In genomic region chr3:114155370-114155821, GRCh38 we compare ENCODE assay signal across 8 cellular contexts. TPM values are rescaled to one million over a fixed set of nuclear protein-coding genes. Genes with fewer than 3 reads are reported as not detected.
A peak's percentile ranks its signal among the peaks of the same experiment; 100 is the strongest.
DNase-seq lines count a peak whose midpoint lies in the region; ATAC-seq and TF ChIP-seq lines count a peak whose summit lies in the region.

No MANE protein-coding gene starts in this region.

- DNase-seq in HCT116 (ENCODE audit: low read depth, low spot score) (peak; percentile 34), SK-MEL-5 (ENCODE audit: low read depth, low spot score) (peak; percentile 77), erythroblast (lab: John Stamatoyannopoulos, UW) (peak; percentile 44 to 63), spleen (no peak), T-helper 17 cell (no peak), uterus (no peak)

- CTCF ChIA-PET in HCT116 (lab: Charles Lee), result interaction anchor here (0.6 to 2.4 kb wide), 9 partner anchors 11 to 419 kb away, joined by 4 to 12 read pairs (median 5); no protein-coding TSS in a partner anchor

- peak; percentile 50 for TF ChIP-seq RAD21 in HCT116 (IDR thresholded peaks at IDR 0.05; ENCODE audit: low read depth)

- in situ Hi-C loops in SK-MEL-5 (cut with HindIII; ENCODE audit: low pct_unique_long_range_greater_than_20kb, low sequenced_read_pairs), result no loop called here

- no peaks in the 10 kb centered on the region for H3K9me3 ChIP-seq in HCT116 (ENCODE audit: control insufficient read depth in 1 of 2, insufficient read depth in 1 of 2, low read depth in 1 of 2, low read length in 2 of 2)
- no peaks in the 10 kb centered on the region for H3K9me3 ChIP-seq in spleen
- H3K9me3 ChIP-seq in T-helper 17 cell (ENCODE audit: control insufficient read depth, low read length, poor library complexity, severe bottlenecking), result no peaks in the 10 kb centered on the region
- no peaks in the 10 kb centered on the region for H3K9me3 ChIP-seq in uterus

- no peak overlapping the region for H3K4me2 ChIP-seq in HCT116 (ENCODE audit: low read length)

- H3K27ac ChIP-seq in C4-2B, result no peak overlapping the region
- H3K27ac ChIP-seq in HCT116 (ENCODE audit: low read depth, low read length), result no peak overlapping the region
- no peak overlapping the region for H3K27ac ChIP-seq in spleen
- H3K27ac ChIP-seq in uterus, result no peak overlapping the region

- H3K27me3 ChIP-seq in HCT116 (ENCODE audit: insufficient read depth, low read length), result no peaks in the 10 kb centered on the region
- no peaks in the 10 kb centered on the region for H3K27me3 ChIP-seq in spleen (replicated peaks in 1 of 7)
- no peaks in the 10 kb centered on the region for H3K27me3 ChIP-seq in uterus

- no TSS peak for BruUV-seq in HCT116 (replicated peaks; lab: Mats Ljungman, UMichigan)

- H3K27ac Mint-ChIP-seq in T-helper 17 cell, result no peak overlapping the region

- H3K4me1 Mint-ChIP-seq in T-helper 17 cell, result peaks cover 12% of the 10 kb centered on the region

- H3K9me2 ChIP-seq in HCT116 (ENCODE audit: insufficient read depth), result no peaks in the 10 kb centered on the region

- no peaks in the 10 kb centered on the region for H3K36me3 ChIP-seq in HCT116 (ENCODE audit: control insufficient read depth in 1 of 2, insufficient read depth in 2 of 2, low read length in 2 of 2)
- no peaks in the 10 kb centered on the region for H3K36me3 ChIP-seq in spleen
- H3K36me3 ChIP-seq in uterus, result no peaks in the 10 kb centered on the region

- no peak overlapping the region for H3K9ac ChIP-seq in HCT116 (ENCODE audit: low read length)

- 74 to 82% (median 77%) methylated on average over 9 of the region's 9 CpGs for WGBS in spleen, 5 donors

- ATAC-seq in HCT116 (peak; percentile 39), T-helper 17 cell (no peak), GM18873 (IDR thresholded peaks at IDR 0.05; ENCODE audit: low FRiP score, unreplicated experiment) (no peak)

- no peak overlapping the region for H3K4me3 ChIP-seq in HCT116 (replicated peaks in 1 of 2; ENCODE audit: low read depth in 1 of 2, low read length in 2 of 2)
- no peak overlapping the region for H3K4me3 ChIP-seq in spleen
- H3K4me3 ChIP-seq in uterus, result no peak overlapping the region

- TF ChIP-seq POLR2A in HCT116 (IDR thresholded peaks at IDR 0.05; ENCODE audit: borderline replicate concordance, extremely low read depth, insufficient read depth, insufficient read length) (no peak), erythroblast (IDR thresholded peaks at IDR 0.05; ENCODE audit: low read length) (no peak), spleen (IDR thresholded peaks at IDR 0.05) (no peak), uterus (IDR thresholded peaks at IDR 0.05) (no peak)

- RAD21 ChIA-PET in HCT116 (lab: Charles Lee; ENCODE audit: low non-redundant PET in 1 of 2, low total read pairs in 2 of 2, uncharacterized antibody in 2 of 2, unreplicated experiment in 2 of 2), result no interaction called here

- no peak overlapping the region for H3K4me3 Mint-ChIP-seq in T-helper 17 cell

- intact Hi-C loops in HCT116 (cut with micrococcal nuclease), result loop anchor here (10.0 kb wide), 2 partner anchors 311 to 1659 kb away; no protein-coding TSS in a partner anchor
- intact Hi-C loops in spleen (cut with DNase I; ENCODE audit: low total_unique reads), result no loop called here
- intact Hi-C loops in uterus (cut with DNase I; ENCODE audit: low total_unique reads), result no loop called here

- H4K20me1 ChIP-seq in HCT116 (ENCODE audit: insufficient read depth), result no peaks in the 10 kb centered on the region

- POLR2A ChIA-PET in HCT116 (lab: Charles Lee), result no interaction called here

- no peaks in the 10 kb centered on the region for H3K79me2 ChIP-seq in HCT116 (ENCODE audit: insufficient read depth, low read length)

- H3K27me3 Mint-ChIP-seq in T-helper 17 cell, result peaks cover 13% of the 10 kb centered on the region

- peaks cover 9% of the 10 kb centered on the region for H3K36me3 Mint-ChIP-seq in T-helper 17 cell (ENCODE audit: low read depth)

- peak; percentile 66 for TF ChIP-seq CTCF in C4-2B (conservative IDR thresholded peaks at IDR 0.05)
- peak; percentile 84 to 99 (median 92) for TF ChIP-seq CTCF in HCT116 (IDR thresholded peaks at IDR 0.05 in 2 of 3, conservative IDR thresholded peaks at IDR 0.05 in 1 of 3; ENCODE audit: borderline replicate concordance in 1 of 3, insufficient read depth in 1 of 3, low read depth in 2 of 3, low read length in 2 of 3)
- peak in 7 of 11 experiments; percentile 35 to 55 (median 41) for TF ChIP-seq CTCF in spleen (IDR thresholded peaks at IDR 0.05 in 8 of 11, conservative IDR thresholded peaks at IDR 0.05 in 3 of 11)
- TF ChIP-seq CTCF in uterus (IDR thresholded peaks at IDR 0.05), result no peak

- peak overlapping the region; percentile 86 for H2AFZ ChIP-seq in HCT116 (ENCODE audit: low read depth, low read length, poor library complexity, severe bottlenecking)

- H3K4me1 ChIP-seq in HCT116 (ENCODE audit: control insufficient read depth in 1 of 2, insufficient read depth in 2 of 2, low read length in 2 of 2) (peaks cover 0 to 11% of the 10 kb centered on the region in 2 experiments; a peak in 2 of 4 replicates), spleen (peaks cover 0 to 13% (median 11%) of the 10 kb centered on the region in 6 donors), uterus (no peaks in the 10 kb centered on the region)

TF ChIP-seq in HCT116, 20 proteins besides CTCF, POLR2A, EP300 and RAD21:
- TF ChIP-seq FOSL1 (IDR thresholded peaks at IDR 0.05; ENCODE audit: low read depth) (no peak), REST (IDR thresholded peaks at IDR 0.05; ENCODE audit: low read depth) (no peak), CEBPB (IDR thresholded peaks at IDR 0.05; ENCODE audit: low read depth) (no peak), ZNF274 (IDR thresholded peaks at IDR 0.05; ENCODE audit: low read depth, low read length) (no peak), YY1 (IDR thresholded peaks at IDR 0.05; ENCODE audit: extremely low read depth, insufficient replicate concordance, low read depth, low read length) (peak; percentile 86), POLR2AphosphoS5 (IDR thresholded peaks at IDR 0.05; ENCODE audit: low read depth, low read length) (no peak), ATF3 (IDR thresholded peaks at IDR 0.05) (no peak), ELF1 (IDR thresholded peaks at IDR 0.05; ENCODE audit: borderline replicate concordance, low read depth) (no peak), MAX (IDR thresholded peaks at IDR 0.05) (no peak), CBX3 (IDR thresholded peaks at IDR 0.05; ENCODE audit: low read depth) (peak; percentile 46; the same call in 1 of the 2 replicates)

RNA-seq across cellular contexts. Expression of gene DRD3, which starts 23.5 kb away (rescaled TPM):
- not detected for total RNA-seq in HCT116 (2021; ENCODE audit: unreplicated experiment)
- not detected in 2 replicates for polyA plus RNA-seq in HCT116 (2012)
- total RNA-seq in SK-MEL-5 (2014; rRNA removed; shearing (Covaris generic)), result not detected in 2 replicates
- polyA plus RNA-seq in SK-MEL-5 (2015; cell fraction: cytosol; rRNA removed), result not detected in 2 replicates
- polyA plus RNA-seq in SK-MEL-5 (2015; cell fraction: nucleus; rRNA removed), result not detected in 2 replicates
- under 1 TPM in 1 of 7 donors, not detected in 6; 0.30 TPM for total RNA-seq in spleen
- polyA plus RNA-seq in spleen, result not detected
- total RNA-seq in T-helper 17 cell, result not detected
- not detected for total RNA-seq in uterus

Comparison
In these comparisons a context has a peak if more than half of its experiments do, and no peak if none do; other contexts are left out.
1. CTCF ChIP-seq: peak in C4-2B (single experiment), HCT116 (3 of 3) and spleen (7 of 11); none in uterus (0 of 4).
2. DNase-seq: peak in HCT116 (single experiment), SK-MEL-5 (single experiment) and erythroblast (2 of 2); none in spleen (single experiment), T-helper 17 cell (0 of 3) and uterus (0 of 2).